11 cellular contexts compared by ENCODE assay signal in genomic region chr18:22694954-22695353, GRCh38.
DNase-seq lines count a peak whose midpoint lies in the region; ATAC-seq and TF ChIP-seq lines count a peak whose summit lies in the region.
"Had no signal": no experiment of that assay in that cellular context is flagged by ENCODE, and none has a peak within 500 bp of the region (broad histone marks: within the 10 kb centered on the region; RNA-seq: fewer than 3 reads in every experiment).

No MANE protein-coding gene starts in this region.

- H3K27ac ChIP-seq in RWPE2 (ENCODE audit: poor library complexity, severe bottlenecking), result peak overlapping the region; percentile 64
- no peak overlapping the region for H3K27ac ChIP-seq in foreskin keratinocyte
- H3K27ac ChIP-seq: upper lobe of left lung had no signal

- H3K4me1 ChIP-seq in RWPE2 (ENCODE audit: insufficient read depth, poor library complexity, severe bottlenecking), result peaks cover 29% of the 10 kb centered on the region
- peaks cover 4% of the 10 kb centered on the region for H3K4me1 ChIP-seq in foreskin keratinocyte

- ATAC-seq in RWPE2 (ENCODE audit: low read depth) (peak; percentile 94), foreskin keratinocyte (peak; percentile 95), sciatic nerve (peak; percentile 81), GM21528 (IDR thresholded peaks at IDR 0.05; ENCODE audit: low FRiP score, unreplicated experiment) (no peak)

- DNase-seq in GOT3 (lab: John Stamatoyannopoulos, UW), result peak; percentile 45
- DNase-seq in RWPE2 (ENCODE audit: low spot score), result peak; percentile 87
- DNase-seq in foreskin keratinocyte, result peak; percentile 74 to 92
- DNase-seq in sciatic nerve (ENCODE audit: low spot score), result no peak
- DNase-seq in middle frontal gyrus (ENCODE audit: extremely low spot score, low spot score), result no peak
- DNase-seq in HuH-7 (ENCODE audit: low spot score), result no peak
- DNase-seq in COLO668 (lab: John Stamatoyannopoulos, UW; ENCODE audit: unreplicated experiment), result no peak
- DNase-seq: NCI-H1092 treated with DMSO at 0.1 percent for 48 hours, small intestine, upper lobe of left lung had no signal

- TF ChIP-seq CTCF in RWPE2 (IDR thresholded peaks at IDR 0.05; ENCODE audit: poor library complexity, severe bottlenecking) (no peak), foreskin keratinocyte (conservative IDR thresholded peaks at IDR 0.05) (no peak)

- intact Hi-C loops in sciatic nerve (cut with DNase I), result no loop called here

- no peaks in the 10 kb centered on the region for H3K36me3 ChIP-seq in RWPE2 (ENCODE audit: low read depth)
- H3K36me3 ChIP-seq: upper lobe of left lung had no signal

- no peaks in the 10 kb centered on the region for H3K9me3 ChIP-seq in RWPE2 (ENCODE audit: severe bottlenecking)
- H3K9me3 ChIP-seq: upper lobe of left lung had no signal

- H3K27me3 ChIP-seq in RWPE2 (ENCODE audit: insufficient read depth, poor library complexity, severe bottlenecking), result no peaks in the 10 kb centered on the region
- peaks cover 12% of the 10 kb centered on the region for H3K27me3 ChIP-seq in foreskin keratinocyte
- H3K27me3 ChIP-seq: upper lobe of left lung had no signal

- H3K4me3 ChIP-seq in RWPE2 (ENCODE audit: severe bottlenecking), result no peak overlapping the region
- H3K4me3 ChIP-seq: upper lobe of left lung had no signal

Comparison
In these comparisons a context has a peak if more than half of its experiments do, and no peak if none do; other contexts are left out.
1. DNase-seq: peak in GOT3 (single experiment), RWPE2 (single experiment) and foreskin keratinocyte (2 of 2); none in sciatic nerve (single experiment), middle frontal gyrus (single experiment), HuH-7 (single experiment) and COLO668 (single experiment).